34 cellular contexts compared by ENCODE assay signal in genomic region chr20:23066772-23067171, GRCh38. TPM values are rescaled to one million over a fixed set of nuclear protein-coding genes. Genes with fewer than 3 reads are reported as not detected.
"Had no signal": no experiment of that assay in that cellular context is flagged by ENCODE, and none has a peak within 500 bp of the region (broad histone marks: within the 10 kb centered on the region; RNA-seq: fewer than 3 reads in every experiment).

No MANE protein-coding gene starts in this region.

- DNase-seq: colonic mucosa; cortex of kidney; effector CD8-positive, alpha-beta T cell; effector memory CD8-positive, alpha-beta T cell; endodermal cell; erythroblast; esophagus squamous epithelium; foreskin fibroblast; foreskin melanocyte; gastrocnemius medialis; glutamatergic neuron; head of caudate nucleus; heart right ventricle; hippocampal formation; left cardiac atrium; left lung; left ventricle myocardium superior; lower lobe of right lung; mesendoderm; midbrain; naive thymus-derived CD4-positive, alpha-beta T cell had no signal

- H3K9me3 Mint-ChIP-seq: dendritic cell treated with granulocyte-macrophage colony-stimulating factor and Interleukin-4, amounts not matched to agents 40 ng/mL and 50 ng/mL, for 4 days; effector memory CD8-positive, alpha-beta T cell; endodermal cell had no signal

- H3K36me3 ChIP-seq: colonic mucosa, esophagus squamous epithelium, gastrocnemius medialis, heart right ventricle, left lung, lower lobe of right lung had no signal

- H3K9me3 ChIP-seq: colonic mucosa, esophagus squamous epithelium, gastrocnemius medialis, heart right ventricle, left lung, lower lobe of right lung had no signal

- H3K4me3 ChIP-seq: colonic mucosa, esophagus squamous epithelium, gastrocnemius medialis, heart right ventricle, left lung, lower lobe of right lung had no signal

- H3K27ac ChIP-seq: colonic mucosa, epithelial cell of prostate, esophagus squamous epithelium, gastrocnemius medialis, heart right ventricle, left lung, lower lobe of right lung had no signal

- H3K27me3 ChIP-seq: colonic mucosa, gastrocnemius medialis, heart right ventricle, left lung had no signal

- H3K4me1 ChIP-seq: colonic mucosa had no signal

- H3K36me3 Mint-ChIP-seq: naive thymus-derived CD4-positive, alpha-beta T cell had no signal

- H3K27ac Mint-ChIP-seq: dendritic cell treated with granulocyte-macrophage colony-stimulating factor and Interleukin-4, amounts not matched to agents 40 ng/mL and 50 ng/mL, for 4 days; effector memory CD8-positive, alpha-beta T cell; endodermal cell; naive thymus-derived CD4-positive, alpha-beta T cell had no signal

- H3K27me3 Mint-ChIP-seq: dendritic cell treated with granulocyte-macrophage colony-stimulating factor and Interleukin-4, amounts not matched to agents 40 ng/mL and 50 ng/mL, for 4 days had no signal

- H3K4me3 Mint-ChIP-seq: dendritic cell treated with granulocyte-macrophage colony-stimulating factor and Interleukin-4, amounts not matched to agents 40 ng/mL and 50 ng/mL, for 4 days; effector memory CD8-positive, alpha-beta T cell; endodermal cell; naive thymus-derived CD4-positive, alpha-beta T cell had no signal

- ATAC-seq: effector memory CD8-positive, alpha-beta T cell; esophagus mucosa; gastrocnemius medialis; heart right ventricle; left cardiac atrium; left lung; left ventricle myocardium superior; lower lobe of right lung; naive thymus-derived CD4-positive, alpha-beta T cell had no signal

- FAIRE-seq: endometrium, islet of Langerhans, keratinocyte had no signal

RNA-seq across cellular contexts. Expression of gene THBD, which starts 17.3 kb away (rescaled TPM):
- polyA plus RNA-seq: naive thymus-derived CD4-positive, alpha-beta T cell had no signal

RNA-seq across cellular contexts. Expression of gene CD93, which starts 19.4 kb away (rescaled TPM):
- polyA plus RNA-seq: keratinocyte had no signal

RNA-seq across cellular contexts. Expression of gene SSTR4, which starts 31.7 kb away (rescaled TPM):
- total RNA-seq: colonic mucosa; dermis microvascular lymphatic vessel endothelial cell; esophagus mucosa; esophagus squamous epithelium; gastrocnemius medialis; glomerular endothelial cell; heart right ventricle; kidney epithelial cell; left cardiac atrium; left lung; left ventricle myocardium superior; lower leg skin; lung microvascular endothelial cell; mononuclear cell; mucosa of gallbladder; naive thymus-derived CD4-positive, alpha-beta T cell had no signal
- polyA plus RNA-seq: heart right ventricle; keratinocyte; naive thymus-derived CD4-positive, alpha-beta T cell had no signal
